ENCODE assay signal across 9 cellular contexts in the genomic region with DNA sequence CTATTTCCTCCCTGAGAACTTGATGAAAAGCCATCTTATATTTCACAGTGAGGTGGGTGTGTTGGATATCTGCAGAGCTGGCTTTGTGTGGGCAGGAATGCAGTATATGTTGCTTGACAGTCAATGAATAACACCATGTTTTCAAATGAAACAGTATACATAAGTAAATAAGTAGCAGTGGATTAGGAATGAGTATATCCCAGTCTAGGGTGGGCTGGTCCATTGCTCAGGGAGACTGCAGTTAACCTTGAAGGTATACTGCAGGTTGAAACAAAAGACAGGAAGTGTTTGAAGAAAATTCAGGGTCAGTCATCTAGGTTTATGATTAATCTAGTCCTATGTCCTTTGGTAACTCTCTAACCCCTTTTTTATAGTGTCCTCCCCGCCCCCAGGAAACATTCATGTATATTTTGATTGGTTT. TPM values are rescaled to one million over a fixed set of nuclear protein-coding genes. Genes with fewer than 3 reads are reported as not detected.
DNase-seq lines count a peak whose midpoint lies in the region; ATAC-seq and TF ChIP-seq lines count a peak whose summit lies in the region.
"Had no signal": no experiment of that assay in that cellular context is flagged by ENCODE, and none has a peak within 500 bp of the region (broad histone marks: within the 10 kb centered on the region; RNA-seq: fewer than 3 reads in every experiment).

No MANE protein-coding gene starts in this region.

- CTCF ChIA-PET in PC-9 (lab: Charles Lee): no interaction called here

- BruUV-seq in PC-9 (replicated peaks; lab: Mats Ljungman, UMichigan): no TSS peak

- ATAC-seq in HG02798 (IDR thresholded peaks at IDR 0.05; ENCODE audit: poor library complexity, unreplicated experiment): no peak
- no peak for ATAC-seq in GM18909 (IDR thresholded peaks at IDR 0.05; ENCODE audit: poor library complexity, unreplicated experiment)

- H3K79me2 ChIP-seq in PC-9 (ENCODE audit: low read depth): peaks cover 64% of the 10 kb centered on the region
- H3K79me2 ChIP-seq in fibroblast of lung (ENCODE audit: control insufficient read depth, insufficient read depth, low read length): peaks cover 59% of the 10 kb centered on the region

- H3K27ac ChIP-seq in PC-9 (peak overlapping the region; percentile 21; the same call in 1 of the 2 replicates), fibroblast of lung (ENCODE audit: insufficient read depth, low read length) (peak overlapping the region; percentile 97)

- H3K4me2 ChIP-seq in PC-9 (peak overlapping the region; percentile 85), fibroblast of lung (ENCODE audit: extremely low read depth, insufficient read depth, low read length) (peak overlapping the region; percentile 98)

- intact Hi-C loops in PC-9 (cut with micrococcal nuclease; ENCODE audit: unreplicated experiment): no loop called here

- H3K9ac ChIP-seq in fibroblast of lung (ENCODE audit: insufficient read depth, low read length): peak overlapping the region; percentile 79

- no peaks in the 10 kb centered on the region for H3K27me3 ChIP-seq in PC-9 (ENCODE audit: insufficient read depth, low read depth)
- H3K27me3 ChIP-seq in fibroblast of lung (ENCODE audit: control insufficient read depth, insufficient read depth, low read length): no peaks in the 10 kb centered on the region

- TF ChIP-seq CTCF in PC-9 (conservative IDR thresholded peaks at IDR 0.05) (no peak), fibroblast of lung (conservative IDR thresholded peaks at IDR 0.05 in 1 of 2, IDR thresholded peaks at IDR 0.05 in 1 of 2; ENCODE audit: low read depth in 1 of 2, low read length in 2 of 2) (no peak)

- H3F3A ChIP-seq in PC-9 (ENCODE audit: insufficient read depth, low read depth): peaks cover 13% of the 10 kb centered on the region

- H4K20me1 ChIP-seq in PC-9 (ENCODE audit: insufficient read depth) (peaks cover 11% of the 10 kb centered on the region; the same call in 1 of the 2 replicates), fibroblast of lung (ENCODE audit: control insufficient read depth, extremely low read depth, insufficient read depth, low read length) (no peaks in the 10 kb centered on the region)

- H3K9me3 ChIP-seq in PC-9 (ENCODE audit: insufficient read depth, low read depth) (no peaks in the 10 kb centered on the region), fibroblast of lung (ENCODE audit: control insufficient read depth, insufficient read depth, low read depth, low read length) (no peaks in the 10 kb centered on the region)

- peaks cover 38% of the 10 kb centered on the region for H3K4me1 ChIP-seq in PC-9 (replicated peaks; ENCODE audit: insufficient read depth)
- peaks cover 15% of the 10 kb centered on the region for H3K4me1 ChIP-seq in fibroblast of lung (ENCODE audit: control insufficient read depth, extremely low read depth, insufficient read depth, low read length)

- H3K36me3 ChIP-seq in PC-9 (ENCODE audit: low read depth): peaks cover 4% of the 10 kb centered on the region; the same call in 1 of the 2 replicates
- H3K36me3 ChIP-seq in fibroblast of lung (ENCODE audit: control insufficient read depth, insufficient read depth, low read length): no peaks in the 10 kb centered on the region

- peak overlapping the region; percentile 96 for H2AFZ ChIP-seq in PC-9
- H2AFZ ChIP-seq in fibroblast of lung (ENCODE audit: low read length): no peak overlapping the region

- POLR2A ChIA-PET in PC-9 (lab: Charles Lee; ENCODE audit: unreplicated experiment): no interaction called here

- H3K4me3 ChIP-seq in PC-9: peak overlapping the region; percentile 97
- H3K4me3 ChIP-seq in fibroblast of lung (replicated peaks in 1 of 4; ENCODE audit: control extremely low read depth in 1 of 4, insufficient read depth in 1 of 4, low read depth in 3 of 4, low read length in 4 of 4): peak overlapping the region; percentile 70 to 100 (median 92)

- no peaks in the 10 kb centered on the region for H3K9me2 ChIP-seq in PC-9 (ENCODE audit: insufficient read depth)

- DNase-seq in EH (ENCODE audit: low read depth) (peak; percentile 19), PC-9 (peak in 1 of 2 experiments; percentile 48), fibroblast of lung (ENCODE audit: low read depth in 2 of 2) (no peak), renal cortical epithelial cell (ENCODE audit: low read depth) (peak; percentile 50), NCI-H1436 treated with DMSO at 0.1 percent for 48 hours (lab: John Stamatoyannopoulos, UW) (no peak), ecto neural progenitor cell (ENCODE audit: low spot score) (no peak)
- DNase-seq: erythroblast had no signal

RNA-seq across cellular contexts. Expression of gene CTTNBP2NL, which starts 1.0 kb away (rescaled TPM):
- total RNA-seq in PC-9 (2021): 28.7 and 32.2 TPM in 2 replicates
- total RNA-seq in fibroblast of lung: 11.0 and 18.5 TPM in 2 replicates
- 23.4 and 26.8 TPM in 2 replicates for polyA plus RNA-seq in fibroblast of lung
- polyA plus RNA-seq in fibroblast of lung (2012): 16.3 and 21.7 TPM in 2 replicates
- 11.3 and 11.4 TPM in 2 replicates for polyA minus RNA-seq in fibroblast of lung (ENCODE audit: low replicate concordance)
- 24.0 and 83.8 TPM in 2 replicates for total RNA-seq in renal cortical epithelial cell

Comparison
In these comparisons a context has a peak if more than half of its experiments do, and no peak if none do; other contexts are left out.
1. DNase-seq: peak in EH (single experiment) and renal cortical epithelial cell (single experiment); none in fibroblast of lung (0 of 2), NCI-H1436 treated with DMSO at 0.1 percent for 48 hours (single experiment) and ecto neural progenitor cell (single experiment).